In the genomic region with DNA sequence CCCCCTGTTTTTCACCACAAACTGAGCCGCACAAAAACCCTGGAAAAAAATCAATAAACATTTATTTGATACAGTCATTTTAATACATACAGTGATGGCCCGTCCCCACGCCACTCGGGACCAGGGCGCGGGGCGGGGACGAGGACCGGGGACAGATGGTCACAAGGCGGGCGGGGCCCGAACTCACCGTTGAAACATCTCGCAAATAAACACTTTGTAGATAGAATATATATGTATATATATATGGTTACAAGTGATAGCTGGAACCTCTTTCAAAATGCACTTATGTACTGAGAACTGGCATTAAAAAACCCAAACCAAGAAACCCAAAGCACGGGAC, we compare ENCODE assay signal across 8 cellular contexts. TPM values are rescaled to one million over a fixed set of nuclear protein-coding genes. Genes with fewer than 3 reads are reported as not detected.
A peak's percentile ranks its signal among the peaks of the same experiment; 100 is the strongest.
DNase-seq lines count a peak whose midpoint lies in the region; TF ChIP-seq lines count a peak whose summit lies in the region.

No MANE protein-coding gene starts in this region.

- no peaks in the 10 kb centered on the region for H3K9me3 ChIP-seq in BLaER1
- no peaks in the 10 kb centered on the region for H3K9me3 ChIP-seq in GM23248 (ENCODE audit: low read depth)
- no peaks in the 10 kb centered on the region for H3K9me3 ChIP-seq in iPS-15b (ENCODE audit: control insufficient read depth, insufficient read depth, low read length)
- no peaks in the 10 kb centered on the region for H3K9me3 ChIP-seq in stomach

- no peaks in the 10 kb centered on the region for H3F3A ChIP-seq in GM23248 (ENCODE audit: insufficient read depth)

- TF ChIP-seq CTCF in VCaP (conservative IDR thresholded peaks at IDR 0.05) (no peak), stomach (IDR thresholded peaks at IDR 0.05) (no peak)

- intact Hi-C loops in stomach (cut with DNase I; ENCODE audit: low total_unique reads): no loop called here

- H3K4me2 ChIP-seq in BLaER1: peak overlapping the region; percentile 98
- peak overlapping the region; percentile 78 for H3K4me2 ChIP-seq in GM23248 (ENCODE audit: unreplicated experiment)

- H3K4me1 ChIP-seq in BLaER1: peaks cover 63% of the 10 kb centered on the region
- peaks cover 22% of the 10 kb centered on the region for H3K4me1 ChIP-seq in GM23248 (ENCODE audit: insufficient read depth)
- H3K4me1 ChIP-seq in iPS-15b (ENCODE audit: control insufficient read depth, insufficient read depth, low read length): peaks cover 12% of the 10 kb centered on the region
- peaks cover 41 to 62% (median 57%) of the 10 kb centered on the region in 4 donors for H3K4me1 ChIP-seq in stomach

- H3K27ac ChIP-seq in BLaER1 (peak overlapping the region; percentile 71), GM23248 (peak overlapping the region; percentile 76), VCaP (peak overlapping the region; percentile 98), stomach (peak overlapping the region; percentile 73 to 94 (median 80))

- DNase-seq in GM23248 (no peak), stomach (no peak), 8988T (no peak), midbrain (lab: John Stamatoyannopoulos, UW) (no peak), HuH-7.5 (ENCODE audit: low spot score) (no peak)

- H3K36me3 ChIP-seq in BLaER1 (peaks cover 32% of the 10 kb centered on the region), GM23248 (ENCODE audit: low read depth) (no peaks in the 10 kb centered on the region), iPS-15b (ENCODE audit: control insufficient read depth, insufficient read depth, low read length) (peaks cover 16% of the 10 kb centered on the region), stomach (peaks cover 2 to 39% (median 35%) of the 10 kb centered on the region in 4 donors)

- H3K9me2 ChIP-seq in GM23248 (ENCODE audit: insufficient read depth): no peaks in the 10 kb centered on the region

- in situ Hi-C loops in GM23248 (cut with MboI): no loop called here

- peak overlapping the region; percentile 32 for H2AFZ ChIP-seq in GM23248

- H3K79me2 ChIP-seq in GM23248 (ENCODE audit: insufficient read depth): peaks cover 45% of the 10 kb centered on the region

- TF ChIP-seq EP300 in stomach (IDR thresholded peaks at IDR 0.05): no peak

- H3K9ac ChIP-seq in BLaER1 (peak overlapping the region; percentile 75), GM23248 (peak overlapping the region; percentile 78), iPS-15b (ENCODE audit: low read depth, low read length) (peak overlapping the region; percentile 60)

- WGBS in GM23248 (ENCODE audit: low coverage in 1 of 2, low lambda C conversion rate in 2 of 2, missing lambda C conversion rate in 2 of 2), 2 experiments: 0% methylated on average over 15 of the region's 15 CpGs
- 0 to 1% (median 0%) methylated on average over 15 of the region's 15 CpGs for WGBS in stomach, 5 donors

- TF ChIP-seq POLR2A in stomach (IDR thresholded peaks at IDR 0.05): no peak

- H3K4me3 ChIP-seq in BLaER1 (peak overlapping the region; percentile 94), GM23248 (peak overlapping the region; percentile 72), iPS-15b (ENCODE audit: low read depth, low read length) (peak overlapping the region; percentile 64), stomach (peak overlapping the region; percentile 85 to 100 (median 90))

- H3K27me3 ChIP-seq in BLaER1 (no peaks in the 10 kb centered on the region), GM23248 (replicated peaks; ENCODE audit: insufficient read depth) (no peaks in the 10 kb centered on the region), iPS-15b (ENCODE audit: control insufficient read depth, insufficient read depth, low read length) (no peaks in the 10 kb centered on the region), stomach (no peaks in the 10 kb centered on the region)

- H4K20me1 ChIP-seq in BLaER1 (peaks cover 55% of the 10 kb centered on the region), GM23248 (ENCODE audit: insufficient read depth) (no peaks in the 10 kb centered on the region)

RNA-seq across cellular contexts. Expression of gene UCKL1, which starts 0.4 kb away (rescaled TPM):
- total RNA-seq in GM23248 (2014; rRNA removed; shearing (Covaris generic)): 17.6 and 21.5 TPM in 2 replicates
- polyA plus RNA-seq in GM23248 (2016; fragmentation: Nextera tagmentation; extraction: Ambion mirVana) (28.8 and 33.4 TPM in 2 replicates), stomach (10 to 100 TPM; 17.7 to 60.5 (median 24.0) TPM)
- 100 to 1,000 TPM in 1 of 5 donors, 10 to 100 TPM in 4; 20.9 to 107 (median 36.8) TPM for total RNA-seq in stomach

RNA-seq across cellular contexts. Expression of gene ZNF512B, which starts 13.1 kb away (rescaled TPM):
- total RNA-seq in GM23248 (2014; rRNA removed; shearing (Covaris generic)): 16.4 and 16.6 TPM in 2 replicates
- polyA plus RNA-seq in GM23248 (2016; fragmentation: Nextera tagmentation; extraction: Ambion mirVana) (1.2 and 1.5 TPM in 2 replicates), stomach (1 to 10 TPM; 3.5 to 7.6 (median 6.3) TPM)
- total RNA-seq in stomach: 10 to 100 TPM in 2 of 5 donors, 1 to 10 TPM in 3; 6.1 to 12.1 (median 9.2) TPM

RNA-seq across cellular contexts. Expression of gene SAMD10, which starts 22.8 kb away (rescaled TPM):
- 0.38 and 1.3 TPM in 2 replicates for total RNA-seq in GM23248 (2014; rRNA removed; shearing (Covaris generic))
- polyA plus RNA-seq in GM23248 (2016; fragmentation: Nextera tagmentation; extraction: Ambion mirVana): 1.3 and 1.7 TPM in 2 replicates
- 10 to 100 TPM in 2 of 5 donors, 1 to 10 TPM in 3; 2.9 to 68.1 (median 9.4) TPM for total RNA-seq in stomach
- polyA plus RNA-seq in stomach: 1 to 10 TPM; 4.9 to 6.6 (median 6.3) TPM

RNA-seq across cellular contexts. Expression of gene PRPF6, which starts 24.3 kb away (rescaled TPM):
- total RNA-seq in GM23248 (2014; rRNA removed; shearing (Covaris generic)): 39.0 and 47.1 TPM in 2 replicates
- polyA plus RNA-seq in GM23248 (2016; fragmentation: Nextera tagmentation; extraction: Ambion mirVana): 54.8 and 59.4 TPM in 2 replicates
- total RNA-seq in stomach: 10 to 100 TPM; 30.4 to 67.4 (median 39.7) TPM
- polyA plus RNA-seq in stomach: 10 to 100 TPM; 27.0 to 44.2 (median 39.6) TPM
